ENCODE assay signal across 25 cellular contexts in the genomic region with DNA sequence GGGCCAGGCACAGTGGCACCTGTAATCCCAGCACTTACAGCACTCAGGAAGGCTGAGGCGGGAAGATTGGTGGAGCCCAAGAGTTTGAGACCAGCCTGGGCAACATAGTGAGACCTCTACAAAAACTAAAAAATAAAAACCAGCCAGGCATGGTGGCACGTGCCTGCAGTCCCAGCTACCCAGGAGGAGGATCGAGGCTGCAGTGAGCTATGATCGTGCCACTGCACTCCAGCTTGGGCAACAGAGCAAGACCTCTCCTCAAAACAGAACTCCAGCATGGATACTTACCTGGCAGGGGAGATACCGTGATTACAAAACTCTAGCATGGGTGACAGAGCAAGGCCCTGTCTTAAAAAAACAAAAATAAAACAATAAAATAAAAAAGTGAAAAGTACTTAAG.
DNase-seq lines count a peak whose midpoint lies in the region; ATAC-seq, FAIRE-seq and TF ChIP-seq lines count a peak whose summit lies in the region.
"Had no signal": no experiment of that assay in that cellular context is flagged by ENCODE, and none has a peak within 500 bp of the region (broad histone marks: within the 10 kb centered on the region; RNA-seq: fewer than 3 reads in every experiment).

No MANE protein-coding gene starts in this region.

- no peak overlapping the region for H3K27ac ChIP-seq in CD4-positive, CD25-positive, alpha-beta regulatory T cell (ENCODE audit: insufficient read depth, low read length, poor library complexity, severe bottlenecking)
- H3K27ac ChIP-seq in GM12878 (ENCODE audit: control insufficient read depth, insufficient read depth) (no peak overlapping the region), Karpas-422 (ENCODE audit: low read length) (no peak overlapping the region)
- H3K27ac ChIP-seq: 22Rv1, BLaER1, C4-2B, GM23248 had no signal

- peaks cover 38% of the 10 kb centered on the region for H3K36me3 Mint-ChIP-seq in CD4-positive, CD25-positive, alpha-beta regulatory T cell
- peaks cover 92% of the 10 kb centered on the region for H3K36me3 Mint-ChIP-seq in activated T-helper 17 cell treated with anti-CD3 and anti-CD28 coated beads, Interleukin-2, amount 50 U/mL, for 72 hours (ENCODE audit: low read depth)

- intact Hi-C loops in GM12878 (cut with micrococcal nuclease; ENCODE audit: unreplicated experiment), result no loop called here
- intact Hi-C loops in posterior vena cava (cut with DNase I), result no loop called here

- no peaks in the 10 kb centered on the region for H3K9me3 ChIP-seq in CD4-positive, CD25-positive, alpha-beta regulatory T cell (ENCODE audit: control insufficient read depth in 2 of 2, low read length in 2 of 2)
- no peaks in the 10 kb centered on the region for H3K9me3 ChIP-seq in GM12878 (replicated peaks; ENCODE audit: control insufficient read depth, insufficient read depth, low read length)
- no peaks in the 10 kb centered on the region for H3K9me3 ChIP-seq in Karpas-422 (ENCODE audit: low read length)
- H3K9me3 ChIP-seq: BLaER1 had no signal

- H3K79me2 ChIP-seq in GM12878 (ENCODE audit: control insufficient read depth, insufficient read depth, low read length), result no peaks in the 10 kb centered on the region
- H3K79me2 ChIP-seq in Karpas-422 (ENCODE audit: low read length), result peaks cover 12% of the 10 kb centered on the region

- H4K20me1 ChIP-seq in GM12878 (ENCODE audit: control insufficient read depth, insufficient read depth) (no peaks in the 10 kb centered on the region), Karpas-422 (ENCODE audit: insufficient read depth, low read depth, low read length) (no peaks in the 10 kb centered on the region)

- no peak overlapping the region for H3K9ac ChIP-seq in GM12878 (ENCODE audit: control insufficient read depth, insufficient read depth, low read length)
- no peak overlapping the region for H3K9ac ChIP-seq in Karpas-422 (ENCODE audit: low read length)
- H3K9ac ChIP-seq: BLaER1, GM23248 had no signal

- no peaks in the 10 kb centered on the region for H3K27me3 Mint-ChIP-seq in CD4-positive, CD25-positive, alpha-beta regulatory T cell
- no peaks in the 10 kb centered on the region for H3K27me3 Mint-ChIP-seq in activated T-helper 17 cell treated with anti-CD3 and anti-CD28 coated beads, Interleukin-2, amount 50 U/mL, for 72 hours
- H3K27me3 Mint-ChIP-seq: B cell; CD4-positive, alpha-beta T cell; CD8-positive, alpha-beta memory T cell had no signal

- RAD21 ChIA-PET in GM12878 (lab: Charles Lee; ENCODE audit: unreplicated experiment), result no interaction called here

- CTCF ChIA-PET in GM12878 (lab: Yijun Ruan, JAX), result no interaction called here

- in situ Hi-C loops in GM12878 (cut with MboI), result no loop called here

- POLR2A ChIA-PET in GM12878 (lab: Charles Lee), result no interaction called here

- BruUV-seq in GM12878 (replicated peaks; lab: Mats Ljungman, UMichigan), result TSS peak; percentile 30

- no peak for DNase-seq in CD4-positive, CD25-positive, alpha-beta regulatory T cell
- DNase-seq in GM12878 (ENCODE audit: low read depth, low spot score), result no peak
- DNase-seq in islet precursor cell, result peak; percentile 29
- peak; percentile 16 for DNase-seq in posterior vena cava (ENCODE audit: low spot score)
- DNase-seq in NCI-H2196 treated with DMSO at 0.1 percent for 48 hours (lab: John Stamatoyannopoulos, UW; ENCODE audit: unreplicated experiment), result no peak
- no peak for DNase-seq in Karpas-422
- DNase-seq: CD4-positive, alpha-beta T cell; CD8-positive, alpha-beta memory T cell; DMS 273 treated with DMSO at 0.1 percent for 48 hours; DMS79; GF-D8; GM23248; H7; HCEC 1CT had no signal

- no peaks in the 10 kb centered on the region for H3K9me2 ChIP-seq in Karpas-422 (replicated peaks; ENCODE audit: insufficient read depth, low read length)

- H3K9me3 Mint-ChIP-seq in CD4-positive, CD25-positive, alpha-beta regulatory T cell, result no peaks in the 10 kb centered on the region
- no peaks in the 10 kb centered on the region for H3K9me3 Mint-ChIP-seq in activated T-helper 17 cell treated with anti-CD3 and anti-CD28 coated beads, Interleukin-2, amount 50 U/mL, for 72 hours
- H3K9me3 Mint-ChIP-seq: CD4-positive, alpha-beta T cell; CD8-positive, alpha-beta memory T cell had no signal

- ATAC-seq in CD4-positive, CD25-positive, alpha-beta regulatory T cell (ENCODE audit: low read depth in 2 of 2), result no peak
- ATAC-seq in GM12878, result no peak
- ATAC-seq in HG03045 (IDR thresholded peaks at IDR 0.05; ENCODE audit: unreplicated experiment), result no peak
- ATAC-seq in activated T-helper 17 cell treated with anti-CD3 and anti-CD28 coated beads, Interleukin-2, amount 50 U/mL, for 72 hours (replicated peaks), result no peak

- no peak for TF ChIP-seq POLR2A in GM12878 (IDR thresholded peaks at IDR 0.05; ENCODE audit: low read depth, low read length)

- H2AFZ ChIP-seq in GM12878 (ENCODE audit: control insufficient read depth, low read depth, low read length), result no peak overlapping the region
- no peak overlapping the region for H2AFZ ChIP-seq in Karpas-422 (ENCODE audit: low read length)
- H2AFZ ChIP-seq: GM23248 had no signal

- TF ChIP-seq RAD21 in GM12878 (IDR thresholded peaks at IDR 0.05; ENCODE audit: insufficient read depth, low read depth, low read length), result no peak

- no peaks in the 10 kb centered on the region for H3K4me1 ChIP-seq in CD4-positive, CD25-positive, alpha-beta regulatory T cell (ENCODE audit: control insufficient read depth, insufficient read depth, low read length, poor library complexity, severe bottlenecking)
- H3K4me1 ChIP-seq in GM12878 (ENCODE audit: control insufficient read depth, insufficient read depth, low read length) (no peaks in the 10 kb centered on the region), Karpas-422 (ENCODE audit: low read length) (no peaks in the 10 kb centered on the region)
- H3K4me1 ChIP-seq: BLaER1 had no signal

- H3K4me2 ChIP-seq in GM12878 (ENCODE audit: control insufficient read depth, insufficient read depth) (no peak overlapping the region), Karpas-422 (ENCODE audit: low read depth, low read length, poor library complexity, severe bottlenecking) (no peak overlapping the region)
- H3K4me2 ChIP-seq: BLaER1 had no signal

- peak overlapping the region in 2 of 3 donors; percentile 43 to 65 for H3K27ac Mint-ChIP-seq in CD4-positive, CD25-positive, alpha-beta regulatory T cell
- no peak overlapping the region for H3K27ac Mint-ChIP-seq in activated T-helper 17 cell treated with anti-CD3 and anti-CD28 coated beads, Interleukin-2, amount 50 U/mL, for 72 hours
- H3K27ac Mint-ChIP-seq: B cell; CD4-positive, alpha-beta T cell had no signal

- WGBS in GM12878 (ENCODE audit: insufficient coverage, insufficient replicate concordance, low lambda C conversion rate, missing lambda C conversion rate), result 97% methylated on average over 5 of the region's 5 CpGs

- H3K4me3 Mint-ChIP-seq in CD4-positive, CD25-positive, alpha-beta regulatory T cell, result no peak overlapping the region
- H3K4me3 Mint-ChIP-seq in activated T-helper 17 cell treated with anti-CD3 and anti-CD28 coated beads, Interleukin-2, amount 50 U/mL, for 72 hours, result no peak overlapping the region
- H3K4me3 Mint-ChIP-seq: B cell; CD4-positive, alpha-beta T cell; CD8-positive, alpha-beta memory T cell had no signal

- H3K4me3 ChIP-seq in CD4-positive, CD25-positive, alpha-beta regulatory T cell (ENCODE audit: low read depth, low read length), result no peak overlapping the region
- H3K4me3 ChIP-seq in GM12878 (no peak overlapping the region), Karpas-422 (ENCODE audit: low read length) (no peak overlapping the region)
- H3K4me3 ChIP-seq: BLaER1, GM23248 had no signal

- no peak for FAIRE-seq in GM12878 (lab: Jason Lieb, UNC)
- FAIRE-seq: A204.1, D721Med, GM12892, GM19239, H1 had no signal

- TF ChIP-seq CTCF in GM12878 (IDR thresholded peaks at IDR 0.05 in 2 of 3, conservative IDR thresholded peaks at IDR 0.05 in 1 of 3; ENCODE audit: control insufficient read depth in 2 of 3, extremely low read depth in 1 of 3, insufficient read depth in 1 of 3, low read depth in 3 of 3, low read length in 3 of 3), result no peak

- H3K36me3 ChIP-seq in CD4-positive, CD25-positive, alpha-beta regulatory T cell (ENCODE audit: control insufficient read depth, insufficient read depth, low read length), result peaks cover 79% of the 10 kb centered on the region
- H3K36me3 ChIP-seq in GM12878 (ENCODE audit: control insufficient read depth in 2 of 2, insufficient read depth in 2 of 2, low read length in 1 of 2), result peaks cover 2 to 9% of the 10 kb centered on the region in 2 experiments; a peak in 2 of 4 replicates
- H3K36me3 ChIP-seq in Karpas-422 (ENCODE audit: insufficient read depth, low read length), result peaks cover 74% of the 10 kb centered on the region

- H3K4me1 Mint-ChIP-seq in CD4-positive, CD25-positive, alpha-beta regulatory T cell, result peaks cover 0 to 9% (median 3%) of the 10 kb centered on the region in 4 donors
- H3K4me1 Mint-ChIP-seq in activated T-helper 17 cell treated with anti-CD3 and anti-CD28 coated beads, Interleukin-2, amount 50 U/mL, for 72 hours, result no peaks in the 10 kb centered on the region
- H3K4me1 Mint-ChIP-seq: B cell had no signal

- no peaks in the 10 kb centered on the region for H3K27me3 ChIP-seq in CD4-positive, CD25-positive, alpha-beta regulatory T cell (ENCODE audit: control insufficient read depth, insufficient read depth, low read length)
- no peaks in the 10 kb centered on the region for H3K27me3 ChIP-seq in GM12878 (replicated peaks in 1 of 2; ENCODE audit: control insufficient read depth in 2 of 2, insufficient read depth in 2 of 2, low read length in 1 of 2)
- H3K27me3 ChIP-seq in Karpas-422 (ENCODE audit: low read length), result no peaks in the 10 kb centered on the region
- H3K27me3 ChIP-seq: BLaER1 had no signal

- SMC1A ChIA-PET in GM12878 (lab: Charles Lee; ENCODE audit: uncharacterized antibody, unreplicated experiment), result interaction anchor here (0.9 kb wide), 1 partner anchor 10 kb away, joined by 3 read pairs; no protein-coding TSS in a partner anchor

- TF ChIP-seq EP300 in GM12878 (IDR thresholded peaks at IDR 0.05; ENCODE audit: borderline replicate concordance in 1 of 2, control insufficient read depth in 1 of 2, low read depth in 2 of 2, low read length in 2 of 2), result no peak

TF ChIP-seq in GM12878, 131 proteins besides CTCF, POLR2A, EP300 and RAD21 (continues in another document):
- TF ChIP-seq KDM1A (IDR thresholded peaks at IDR 0.05; ENCODE audit: borderline replicate concordance) (no peak), ATF7 (IDR thresholded peaks at IDR 0.05; ENCODE audit: low read depth) (no peak), NFXL1 (IDR thresholded peaks at IDR 0.05; ENCODE audit: borderline replicate concordance) (no peak)
- TF ChIP-seq, protein P1, sequence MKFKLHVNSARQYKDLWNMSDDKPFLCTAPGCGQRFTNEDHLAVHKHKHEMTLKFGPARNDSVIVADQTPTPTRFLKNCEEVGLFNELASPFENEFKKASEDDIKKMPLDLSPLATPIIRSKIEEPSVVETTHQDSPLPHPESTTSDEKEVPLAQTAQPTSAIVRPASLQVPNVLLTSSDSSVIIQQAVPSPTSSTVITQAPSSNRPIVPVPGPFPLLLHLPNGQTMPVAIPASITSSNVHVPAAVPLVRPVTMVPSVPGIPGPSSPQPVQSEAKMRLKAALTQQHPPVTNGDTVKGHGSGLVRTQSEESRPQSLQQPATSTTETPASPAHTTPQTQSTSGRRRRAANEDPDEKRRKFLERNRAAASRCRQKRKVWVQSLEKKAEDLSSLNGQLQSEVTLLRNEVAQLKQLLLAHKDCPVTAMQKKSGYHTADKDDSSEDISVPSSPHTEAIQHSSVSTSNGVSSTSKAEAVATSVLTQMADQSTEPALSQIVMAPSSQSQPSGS (IDR thresholded peaks at IDR 0.05; ENCODE audit: low read length), result no peak

Comparison
In these comparisons a context has a peak if more than half of its experiments do, and no peak if none do; other contexts are left out.
1. DNase-seq: peak in islet precursor cell (single experiment) and posterior vena cava (single experiment); none in CD4-positive, CD25-positive, alpha-beta regulatory T cell (0 of 3), GM12878 (single experiment), NCI-H2196 treated with DMSO at 0.1 percent for 48 hours (single experiment) and Karpas-422 (single experiment).